In genomic region chr13:74409551-74409950, GRCh38 we compare ENCODE assay signal across 20 cellular contexts.
DNase-seq lines count a peak whose midpoint lies in the region; ATAC-seq and TF ChIP-seq lines count a peak whose summit lies in the region.
"Had no signal": no experiment of that assay in that cellular context is flagged by ENCODE, and none has a peak within 500 bp of the region (broad histone marks: within the 10 kb centered on the region; RNA-seq: fewer than 3 reads in every experiment).

No MANE protein-coding gene starts in this region.

- TF ChIP-seq CTCF in Calu3 (IDR thresholded peaks at IDR 0.05; ENCODE audit: unreplicated experiment) = no peak

- H3K27me3 Mint-ChIP-seq in Calu3 (ENCODE audit: unreplicated experiment) = no peaks in the 10 kb centered on the region
- H3K27me3 Mint-ChIP-seq in central memory CD8-positive, alpha-beta T cell = no peaks in the 10 kb centered on the region
- H3K27me3 Mint-ChIP-seq in natural killer cell treated with Interleukin-12 subunit alpha and Interleukin-12 subunit beta and Interleukin-15 and Interleukin-18, amount 100 ng/mL, for 72 hours = peaks cover 22 to 28% of the 10 kb centered on the region in 2 donors
- H3K27me3 Mint-ChIP-seq: CD4-positive, alpha-beta T cell had no signal

- no peaks in the 10 kb centered on the region for H3K9me3 Mint-ChIP-seq in Calu3 (ENCODE audit: low read depth, unreplicated experiment)
- no peaks in the 10 kb centered on the region for H3K9me3 Mint-ChIP-seq in central memory CD8-positive, alpha-beta T cell
- H3K9me3 Mint-ChIP-seq in natural killer cell treated with Interleukin-12 subunit alpha and Interleukin-12 subunit beta and Interleukin-15 and Interleukin-18, amount 100 ng/mL, for 72 hours = no peaks in the 10 kb centered on the region
- H3K9me3 Mint-ChIP-seq: CD4-positive, alpha-beta T cell; CD8-positive, alpha-beta memory T cell had no signal

- peak overlapping the region; percentile 67 for H3K27ac Mint-ChIP-seq in Calu3 (ENCODE audit: unreplicated experiment)
- peak overlapping the region; percentile 38 for H3K27ac Mint-ChIP-seq in central memory CD8-positive, alpha-beta T cell (ENCODE audit: low read depth)
- H3K27ac Mint-ChIP-seq in natural killer cell treated with Interleukin-12 subunit alpha and Interleukin-12 subunit beta and Interleukin-15 and Interleukin-18, amount 100 ng/mL, for 72 hours = no peak overlapping the region
- H3K27ac Mint-ChIP-seq: CD14-positive monocyte; CD4-positive, alpha-beta T cell; CD8-positive, alpha-beta memory T cell had no signal

- no peak for ATAC-seq in central memory CD8-positive, alpha-beta T cell (replicated peaks; ENCODE audit: extremely low read depth, poor library complexity, severe bottlenecking)
- no peak for ATAC-seq in natural killer cell treated with Interleukin-12 subunit alpha and Interleukin-12 subunit beta and Interleukin-15 and Interleukin-18, amount 100 ng/mL, for 72 hours
- no peak for ATAC-seq in Right ventricle myocardium inferior
- ATAC-seq: GM12878 had no signal

- no TSS peak for BruUV-seq in Calu3 (replicated peaks; lab: Mats Ljungman, UMichigan)

- H3K4me3 Mint-ChIP-seq in Calu3 (ENCODE audit: low read depth, unreplicated experiment) = no peak overlapping the region
- H3K4me3 Mint-ChIP-seq in central memory CD8-positive, alpha-beta T cell = no peak overlapping the region
- no peak overlapping the region for H3K4me3 Mint-ChIP-seq in natural killer cell treated with Interleukin-12 subunit alpha and Interleukin-12 subunit beta and Interleukin-15 and Interleukin-18, amount 100 ng/mL, for 72 hours
- H3K4me3 Mint-ChIP-seq: CD14-positive monocyte; CD4-positive, alpha-beta T cell; CD8-positive, alpha-beta memory T cell had no signal

- H3K36me3 Mint-ChIP-seq in Calu3 (ENCODE audit: insufficient read depth, unreplicated experiment) = no peaks in the 10 kb centered on the region
- peaks cover 9% of the 10 kb centered on the region for H3K36me3 Mint-ChIP-seq in central memory CD8-positive, alpha-beta T cell (ENCODE audit: insufficient read depth)
- H3K36me3 Mint-ChIP-seq in natural killer cell treated with Interleukin-12 subunit alpha and Interleukin-12 subunit beta and Interleukin-15 and Interleukin-18, amount 100 ng/mL, for 72 hours = peaks cover 6% of the 10 kb centered on the region
- H3K36me3 Mint-ChIP-seq: CD14-positive monocyte had no signal

- no peaks in the 10 kb centered on the region for H3K4me1 Mint-ChIP-seq in Calu3 (ENCODE audit: low read depth, unreplicated experiment)
- peaks cover 11% of the 10 kb centered on the region for H3K4me1 Mint-ChIP-seq in central memory CD8-positive, alpha-beta T cell
- H3K4me1 Mint-ChIP-seq in natural killer cell treated with Interleukin-12 subunit alpha and Interleukin-12 subunit beta and Interleukin-15 and Interleukin-18, amount 100 ng/mL, for 72 hours (ENCODE audit: low read depth in 2 of 2) = no peaks in the 10 kb centered on the region
- H3K4me1 Mint-ChIP-seq: CD14-positive monocyte had no signal

- CTCF ChIA-PET in Calu3 (lab: Charles Lee) = no interaction called here

- intact Hi-C loops in Calu3 (cut with micrococcal nuclease; ENCODE audit: unreplicated experiment) = no loop called here
- intact Hi-C loops in Right ventricle myocardium inferior (cut with DNase I) = no loop called here

- no peak for DNase-seq in Calu3
- DNase-seq in central memory CD8-positive, alpha-beta T cell (ENCODE audit: low spot score in 2 of 2) = no peak
- DNase-seq in fibroblast of peridontal ligament (ENCODE audit: extremely low read depth) = peak; percentile 14
- peak; percentile 1 for DNase-seq in renal cortical epithelial cell (ENCODE audit: low read depth)
- no peak for DNase-seq in islet precursor cell
- no peak for DNase-seq in putamen (ENCODE audit: low spot score)
- no peak for DNase-seq in natural killer cell treated with Interleukin-12 subunit alpha and Interleukin-12 subunit beta and Interleukin-15 and Interleukin-18, amount 100 ng/mL, for 72 hours (ENCODE audit: low spot score)
- DNase-seq in Right ventricle myocardium inferior (ENCODE audit: missing footprints) = no peak
- DNase-seq: AML-193; BE2C; CD4-positive, alpha-beta T cell; CD8-positive, alpha-beta memory T cell; DMS53; DMS79 treated with DMSO at 0.1 percent for 48 hours; GF-D8; GM23248; H7; HCEC 1CT had no signal

Comparison
In these comparisons a context has a peak if more than half of its experiments do, and no peak if none do; other contexts are left out.
1. DNase-seq: peak in fibroblast of peridontal ligament (single experiment) and renal cortical epithelial cell (single experiment); none in Calu3 (single experiment), central memory CD8-positive, alpha-beta T cell (0 of 2), islet precursor cell (single experiment), putamen (single experiment), natural killer cell treated with Interleukin-12 subunit alpha and Interleukin-12 subunit beta and Interleukin-15 and Interleukin-18, amount 100 ng/mL, for 72 hours (single experiment) and Right ventricle myocardium inferior (single experiment).
2. H3K27ac Mint-ChIP-seq: peak in Calu3 (single experiment) and central memory CD8-positive, alpha-beta T cell (single experiment); none in natural killer cell treated with Interleukin-12 subunit alpha and Interleukin-12 subunit beta and Interleukin-15 and Interleukin-18, amount 100 ng/mL, for 72 hours (0 of 2).